Comparison of ENCODE assay signal across 1 cellular context in the genomic region with DNA sequence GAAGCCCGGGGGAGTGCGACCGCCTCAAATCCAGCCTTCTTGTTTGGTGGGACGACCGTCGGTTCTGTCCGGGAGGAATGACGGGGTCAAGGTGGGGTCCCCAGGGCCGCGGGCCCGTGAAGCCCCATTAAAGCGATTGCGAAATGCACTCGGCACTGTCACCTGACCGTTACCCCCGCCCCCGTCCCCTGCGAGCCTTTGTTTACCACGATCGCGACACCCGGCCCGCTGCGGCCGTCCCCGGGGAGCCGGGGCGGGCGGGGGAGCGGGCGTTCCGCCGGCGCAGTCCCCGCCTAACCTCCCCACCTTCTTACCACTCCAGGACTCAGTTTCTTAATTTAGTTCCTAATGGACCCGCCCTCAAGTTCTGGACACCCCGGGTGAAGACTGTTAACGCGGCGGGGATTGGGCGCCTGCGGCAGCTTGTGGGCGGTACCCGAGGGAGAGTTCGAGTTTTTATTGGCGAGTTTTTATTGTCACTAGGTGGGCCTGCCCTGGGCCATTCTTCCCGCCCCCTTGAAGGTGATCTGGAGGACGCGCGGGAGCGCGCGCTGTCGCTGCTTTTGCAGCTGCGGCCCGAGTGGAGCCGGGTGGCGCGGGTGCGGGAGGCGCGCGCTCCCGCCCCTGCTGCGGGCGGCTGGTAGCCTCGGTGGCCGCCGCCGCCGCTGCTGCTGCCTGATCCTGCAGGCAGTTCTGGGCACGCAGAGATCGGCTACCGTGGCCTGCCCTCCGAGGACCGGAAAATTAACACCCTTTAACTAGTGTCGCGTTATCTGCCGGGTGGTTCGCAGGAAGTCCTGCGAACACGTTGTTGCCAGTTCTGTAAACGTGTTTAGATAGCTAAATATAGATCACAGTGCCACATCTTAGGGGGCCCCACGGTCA.
TF ChIP-seq lines count a peak whose summit lies in the region.

No MANE protein-coding gene starts in this region.

TF ChIP-seq in HepG2, 621 proteins besides CTCF, POLR2A, EP300 and RAD21 (continued from another document and continues in another):
- TF ChIP-seq SNAPC4 (CRISPR knock-in tag; IDR thresholded peaks at IDR 0.05) (no peak), ZNF12 (CRISPR knock-in tag; IDR thresholded peaks at IDR 0.05) (no peak), ZFP37 (CRISPR knock-in tag; IDR thresholded peaks at IDR 0.05; ENCODE audit: borderline replicate concordance) (0 out of 2 replicates have a peak, but pooled peaks have one; percentile 14), HOXA9 (CRISPR knock-in tag; IDR thresholded peaks at IDR 0.05; ENCODE audit: borderline replicate concordance) (no peak), ETV5 (CRISPR knock-in tag; IDR thresholded peaks at IDR 0.05; ENCODE audit: borderline replicate concordance) (peak; percentile 47; the same call in 1 of the 2 replicates), KAT8 (CRISPR knock-in tag; IDR thresholded peaks at IDR 0.05) (0 out of 2 replicates have a peak, but pooled peaks have one; percentile 19), ZNF362 (CRISPR knock-in tag; IDR thresholded peaks at IDR 0.05; ENCODE audit: borderline replicate concordance) (no peak), ZNF746 (CRISPR knock-in tag; IDR thresholded peaks at IDR 0.05) (no peak), SMC3 (IDR thresholded peaks at IDR 0.05; ENCODE audit: low read length) (peak; percentile 8; the same call in 1 of the 2 replicates), MEF2D (CRISPR knock-in tag; IDR thresholded peaks at IDR 0.05) (peak; percentile 86), ZNF720 (CRISPR knock-in tag; IDR thresholded peaks at IDR 0.05) (no peak), ISL2 (CRISPR knock-in tag; IDR thresholded peaks at IDR 0.05) (0 out of 2 replicates have a peak, but pooled peaks have one; percentile 45), ZNF737 (CRISPR knock-in tag; IDR thresholded peaks at IDR 0.05; ENCODE audit: borderline replicate concordance) (no peak), POLR2AphosphoS2 (IDR thresholded peaks at IDR 0.05; ENCODE audit: low read depth, low read length) (no peak), NPAS2 (CRISPR knock-in tag; IDR thresholded peaks at IDR 0.05; ENCODE audit: borderline replicate concordance) (no peak), TARDBP (CRISPR knock-in tag; IDR thresholded peaks at IDR 0.05) (peak; percentile 19; the same call in 1 of the 2 replicates), NFE2L2 (IDR thresholded peaks at IDR 0.05; ENCODE audit: low read length) (no peak), SAP130 (CRISPR knock-in tag; IDR thresholded peaks at IDR 0.05; ENCODE audit: low read depth) (peak; percentile 58; the same call in 1 of the 2 replicates), BCL3 (CRISPR knock-in tag; IDR thresholded peaks at IDR 0.05) (no peak), ZNF83 (CRISPR knock-in tag; IDR thresholded peaks at IDR 0.05; ENCODE audit: borderline replicate concordance) (no peak), GTF3A (CRISPR knock-in tag; conservative IDR thresholded peaks at IDR 0.05) (no peak), SOX13 (IDR thresholded peaks at IDR 0.05) (no peak), SOX13 (CRISPR knock-in tag; conservative IDR thresholded peaks at IDR 0.05 in 1 of 2, IDR thresholded peaks at IDR 0.05 in 1 of 2) (peak in 1 of 2 experiments; percentile 23; a peak in 1 of 4 replicates), SALL2 (CRISPR knock-in tag; IDR thresholded peaks at IDR 0.05) (peak; percentile 76; the same call in 1 of the 2 replicates), NR2F6 (IDR thresholded peaks at IDR 0.05) (no peak), NR2F6 (CRISPR knock-in tag; IDR thresholded peaks at IDR 0.05) (0 out of 2 replicates have a peak, but pooled peaks have one; percentile 12), KDM5B (CRISPR knock-in tag; IDR thresholded peaks at IDR 0.05; ENCODE audit: borderline replicate concordance) (0 out of 2 replicates have a peak, but pooled peaks have one; percentile 20), ZFYVE20 (CRISPR knock-in tag; IDR thresholded peaks at IDR 0.05; ENCODE audit: borderline replicate concordance, low read depth) (no peak)
- TF ChIP-seq, protein P1, sequence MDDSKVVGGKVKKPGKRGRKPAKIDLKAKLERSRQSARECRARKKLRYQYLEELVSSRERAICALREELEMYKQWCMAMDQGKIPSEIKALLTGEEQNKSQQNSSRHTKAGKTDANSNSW (CRISPR knock-in tag; IDR thresholded peaks at IDR 0.05; ENCODE audit: borderline replicate concordance), result no peak
- TF ChIP-seq, protein P2, sequence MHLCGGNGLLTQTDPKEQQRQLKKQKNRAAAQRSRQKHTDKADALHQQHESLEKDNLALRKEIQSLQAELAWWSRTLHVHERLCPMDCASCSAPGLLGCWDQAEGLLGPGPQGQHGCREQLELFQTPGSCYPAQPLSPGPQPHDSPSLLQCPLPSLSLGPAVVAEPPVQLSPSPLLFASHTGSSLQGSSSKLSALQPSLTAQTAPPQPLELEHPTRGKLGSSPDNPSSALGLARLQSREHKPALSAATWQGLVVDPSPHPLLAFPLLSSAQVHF (CRISPR knock-in tag; IDR thresholded peaks at IDR 0.05), result 0 out of 2 replicates have a peak, but pooled peaks have one; percentile 10
- TF ChIP-seq, protein P3, sequence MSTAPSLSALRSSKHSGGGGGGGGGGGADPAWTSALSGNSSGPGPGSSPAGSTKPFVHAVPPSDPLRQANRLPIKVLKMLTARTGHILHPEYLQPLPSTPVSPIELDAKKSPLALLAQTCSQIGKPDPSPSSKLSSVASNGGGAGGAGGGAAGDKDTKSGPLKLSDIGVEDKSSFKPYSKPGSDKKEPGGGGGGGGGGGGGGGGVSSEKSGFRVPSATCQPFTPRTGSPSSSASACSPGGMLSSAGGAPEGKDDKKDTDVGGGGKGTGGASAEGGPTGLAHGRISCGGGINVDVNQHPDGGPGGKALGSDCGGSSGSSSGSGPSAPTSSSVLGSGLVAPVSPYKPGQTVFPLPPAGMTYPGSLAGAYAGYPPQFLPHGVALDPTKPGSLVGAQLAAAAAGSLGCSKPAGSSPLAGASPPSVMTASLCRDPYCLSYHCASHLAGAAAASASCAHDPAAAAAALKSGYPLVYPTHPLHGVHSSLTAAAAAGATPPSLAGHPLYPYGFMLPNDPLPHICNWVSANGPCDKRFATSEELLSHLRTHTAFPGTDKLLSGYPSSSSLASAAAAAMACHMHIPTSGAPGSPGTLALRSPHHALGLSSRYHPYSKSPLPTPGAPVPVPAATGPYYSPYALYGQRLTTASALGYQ (CRISPR knock-in tag; IDR thresholded peaks at IDR 0.05), result 0 out of 2 replicates have a peak, but pooled peaks have one; percentile 30
- TF ChIP-seq, protein P4, sequence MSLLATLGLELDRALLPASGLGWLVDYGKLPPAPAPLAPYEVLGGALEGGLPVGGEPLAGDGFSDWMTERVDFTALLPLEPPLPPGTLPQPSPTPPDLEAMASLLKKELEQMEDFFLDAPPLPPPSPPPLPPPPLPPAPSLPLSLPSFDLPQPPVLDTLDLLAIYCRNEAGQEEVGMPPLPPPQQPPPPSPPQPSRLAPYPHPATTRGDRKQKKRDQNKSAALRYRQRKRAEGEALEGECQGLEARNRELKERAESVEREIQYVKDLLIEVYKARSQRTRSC (CRISPR knock-in tag; IDR thresholded peaks at IDR 0.05; ENCODE audit: low read depth), result 0 out of 2 replicates have a peak, but pooled peaks have one; percentile 73
- TF ChIP-seq, protein P5, sequence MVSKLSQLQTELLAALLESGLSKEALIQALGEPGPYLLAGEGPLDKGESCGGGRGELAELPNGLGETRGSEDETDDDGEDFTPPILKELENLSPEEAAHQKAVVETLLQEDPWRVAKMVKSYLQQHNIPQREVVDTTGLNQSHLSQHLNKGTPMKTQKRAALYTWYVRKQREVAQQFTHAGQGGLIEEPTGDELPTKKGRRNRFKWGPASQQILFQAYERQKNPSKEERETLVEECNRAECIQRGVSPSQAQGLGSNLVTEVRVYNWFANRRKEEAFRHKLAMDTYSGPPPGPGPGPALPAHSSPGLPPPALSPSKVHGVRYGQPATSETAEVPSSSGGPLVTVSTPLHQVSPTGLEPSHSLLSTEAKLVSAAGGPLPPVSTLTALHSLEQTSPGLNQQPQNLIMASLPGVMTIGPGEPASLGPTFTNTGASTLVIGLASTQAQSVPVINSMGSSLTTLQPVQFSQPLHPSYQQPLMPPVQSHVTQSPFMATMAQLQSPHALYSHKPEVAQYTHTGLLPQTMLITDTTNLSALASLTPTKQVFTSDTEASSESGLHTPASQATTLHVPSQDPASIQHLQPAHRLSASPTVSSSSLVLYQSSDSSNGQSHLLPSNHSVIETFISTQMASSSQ (IDR thresholded peaks at IDR 0.05; ENCODE audit: low read depth), result no peak
- TF ChIP-seq, protein P5 (CRISPR knock-in tag; IDR thresholded peaks at IDR 0.05; ENCODE audit: borderline replicate concordance), result peak; percentile 16; the same call in 1 of the 2 replicates
